ENCODE assay signal across 8 cellular contexts in the genomic region with DNA sequence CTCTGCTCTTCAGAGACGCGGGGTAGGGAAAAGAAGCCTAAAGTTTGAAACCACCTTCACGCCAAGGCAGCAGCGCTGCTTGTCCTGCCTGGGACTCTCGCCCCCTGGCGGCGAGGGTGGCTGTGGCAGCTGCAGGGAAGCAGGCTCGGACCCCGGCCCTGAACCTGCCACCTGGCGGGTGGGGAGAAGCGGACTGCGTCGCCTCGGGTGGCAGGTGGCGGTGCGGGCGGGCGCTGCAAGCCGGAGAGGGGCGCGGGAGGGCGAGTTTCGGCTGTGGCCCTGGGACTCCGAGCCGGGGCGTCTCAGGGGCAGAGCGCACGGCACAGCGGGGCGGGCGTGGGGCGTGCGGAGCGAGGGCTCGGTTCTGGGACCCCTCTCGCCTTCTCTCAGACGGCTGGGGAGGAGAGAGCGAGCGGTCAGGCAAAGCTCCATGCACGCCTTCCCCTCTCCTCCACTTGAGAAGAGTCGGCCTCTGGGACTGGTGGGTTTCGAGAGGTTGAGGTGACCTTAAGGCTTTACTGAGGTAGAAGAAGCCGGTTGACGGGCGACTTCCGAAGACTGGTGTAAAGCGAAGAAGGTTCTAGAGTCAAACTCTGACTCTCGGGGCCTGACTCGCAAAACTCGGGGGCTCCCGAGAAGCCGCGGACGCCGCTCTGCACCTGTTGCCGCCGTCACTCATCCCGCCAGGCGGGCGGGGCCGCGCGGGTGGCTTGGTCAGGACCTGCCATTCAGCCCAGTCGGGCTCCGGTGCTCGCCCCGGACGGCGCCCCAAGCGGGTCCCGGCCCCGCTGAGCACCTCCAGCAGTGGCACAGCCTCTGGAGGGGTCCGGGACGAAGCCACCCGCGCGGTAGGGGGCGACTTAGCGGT. TPM values are rescaled to one million over a fixed set of nuclear protein-coding genes. Genes with fewer than 3 reads are reported as not detected.
DNase-seq lines count a peak whose midpoint lies in the region; ATAC-seq, FAIRE-seq and TF ChIP-seq lines count a peak whose summit lies in the region.

No MANE protein-coding gene starts in this region.

- H3K4me3 ChIP-seq in bronchial epithelial cell (ENCODE audit: low read depth, low read length) (no peak overlapping the region), liver (ENCODE audit: low read depth in 1 of 3, low read length in 3 of 3) (peak overlapping the region in 2 of 3 donors; percentile 4 to 39)

- peaks cover 0 to 9% (median 1%) of the 10 kb centered on the region in 4 donors for H3K4me1 ChIP-seq in liver (ENCODE audit: control insufficient read depth in 4 of 4, insufficient read depth in 4 of 4, low read length in 3 of 4)

- H3K9me3 ChIP-seq in CD4-positive, alpha-beta T cell (ENCODE audit: control insufficient read depth, low read length), result no peaks in the 10 kb centered on the region
- peaks cover 0 to 3% (median 0%) of the 10 kb centered on the region in 4 donors for H3K9me3 ChIP-seq in liver (ENCODE audit: control insufficient read depth in 4 of 4, low read length in 3 of 4)

- no peak overlapping the region for H3K27ac ChIP-seq in CD4-positive, alpha-beta T cell (ENCODE audit: low read depth, low read length)
- no peak overlapping the region for H3K27ac ChIP-seq in liver (ENCODE audit: low read depth in 1 of 2, low read length in 2 of 2)

- no peaks in the 10 kb centered on the region for H3K4me1 Mint-ChIP-seq in CD4-positive, alpha-beta T cell (ENCODE audit: low read depth)
- H3K4me1 Mint-ChIP-seq in T-helper 1 cell treated with Interleukin-12 subunit alpha and Interleukin-12 subunit beta and Interleukin-4 antibody, amounts not matched to agents 30 μg/mL and 1 μg/mL, for 36 hours (ENCODE audit: low read depth), result peaks cover 4% of the 10 kb centered on the region

- H3K36me3 ChIP-seq in bronchial epithelial cell (ENCODE audit: control insufficient read depth, insufficient read depth, low read length), result no peaks in the 10 kb centered on the region
- H3K36me3 ChIP-seq in liver (ENCODE audit: control insufficient read depth in 4 of 4, insufficient read depth in 3 of 4, low read depth in 1 of 4, low read length in 3 of 4), result no peaks in the 10 kb centered on the region

- H3K27ac Mint-ChIP-seq in CD4-positive, alpha-beta T cell, result no peak overlapping the region
- no peak overlapping the region for H3K27ac Mint-ChIP-seq in T-helper 1 cell treated with Interleukin-12 subunit alpha and Interleukin-12 subunit beta and Interleukin-4 antibody, amounts not matched to agents 30 μg/mL and 1 μg/mL, for 36 hours

- FAIRE-seq in bronchial epithelial cell (lab: Jason Lieb, UNC), result no peak

- POLR2A ChIA-PET in CD4-positive, alpha-beta T cell (lab: Charles Lee), result no interaction called here

- H3K36me3 Mint-ChIP-seq in CD4-positive, alpha-beta T cell (ENCODE audit: low read depth), result no peaks in the 10 kb centered on the region
- H3K36me3 Mint-ChIP-seq in T-helper 1 cell treated with Interleukin-12 subunit alpha and Interleukin-12 subunit beta and Interleukin-4 antibody, amounts not matched to agents 30 μg/mL and 1 μg/mL, for 36 hours (ENCODE audit: low read depth), result no peaks in the 10 kb centered on the region

- H3K9ac ChIP-seq in liver (ENCODE audit: low read depth in 1 of 2, low read length in 2 of 2), result no peak overlapping the region

- H3K27me3 ChIP-seq in CD4-positive, alpha-beta T cell (ENCODE audit: control insufficient read depth, insufficient read depth, low read length), result peaks cover 13% of the 10 kb centered on the region
- H3K27me3 ChIP-seq in bronchial epithelial cell (ENCODE audit: control insufficient read depth, insufficient read depth, low read length) (peaks cover 5% of the 10 kb centered on the region), liver (ENCODE audit: control insufficient read depth in 4 of 4, insufficient read depth in 4 of 4, low read length in 3 of 4) (peaks cover 0 to 2% (median 0%) of the 10 kb centered on the region in 4 donors)

- peak; percentile 68 for TF ChIP-seq CTCF in CD4-positive, alpha-beta T cell (IDR thresholded peaks at IDR 0.05)
- TF ChIP-seq CTCF in bronchial epithelial cell (IDR thresholded peaks at IDR 0.05; ENCODE audit: insufficient read depth, low read length, severe bottlenecking) (peak; percentile 28), liver (IDR thresholded peaks at IDR 0.05; ENCODE audit: low read depth, low read length, missing input control) (peak; percentile 26), omental fat pad (IDR thresholded peaks at IDR 0.05) (no peak)

- TF ChIP-seq RAD21 in liver (IDR thresholded peaks at IDR 0.05), result no peak

- 11% methylated on average over 79 of the region's 79 CpGs for WGBS in liver

- peak overlapping the region; percentile 82 for H3K4me3 Mint-ChIP-seq in CD4-positive, alpha-beta T cell
- H3K4me3 Mint-ChIP-seq in T-helper 1 cell treated with Interleukin-12 subunit alpha and Interleukin-12 subunit beta and Interleukin-4 antibody, amounts not matched to agents 30 μg/mL and 1 μg/mL, for 36 hours, result peak overlapping the region; percentile 79

- CTCF ChIA-PET in CD4-positive, alpha-beta T cell (lab: Charles Lee), result no interaction called here

- DNase-seq in CD4-positive, alpha-beta T cell, result peak; percentile 28 to 62 (median 47)
- no peak for DNase-seq in bronchial epithelial cell (ENCODE audit: low read depth)
- DNase-seq in stimulated activated CD8-positive, alpha-beta memory T cell treated with anti-CD3 and anti-CD28 coated beads, Interleukin-2, amount 100 ng/mL, for 48 hours (ENCODE audit: low read depth in 2 of 2), result peak; percentile 57 to 64
- no peak for DNase-seq in DMS53 (lab: John Stamatoyannopoulos, UW)
- no peak for DNase-seq in omental fat pad (ENCODE audit: low spot score)

- peak; percentile 78 for ATAC-seq in CD4-positive, alpha-beta T cell (ENCODE audit: poor library complexity)
- peak; percentile 57 for ATAC-seq in GM21786 (IDR thresholded peaks at IDR 0.05; ENCODE audit: unreplicated experiment)
- no peak for ATAC-seq in omental fat pad (ENCODE audit: low FRiP score)

- peaks cover 43% of the 10 kb centered on the region for H3K27me3 Mint-ChIP-seq in CD4-positive, alpha-beta T cell
- peaks cover 31% of the 10 kb centered on the region for H3K27me3 Mint-ChIP-seq in T-helper 1 cell treated with Interleukin-12 subunit alpha and Interleukin-12 subunit beta and Interleukin-4 antibody, amounts not matched to agents 30 μg/mL and 1 μg/mL, for 36 hours (ENCODE audit: low read depth)

- intact Hi-C loops in CD4-positive, alpha-beta T cell (cut with DNase I, micrococcal nuclease), result no loop called here

- H3K9me3 Mint-ChIP-seq in CD4-positive, alpha-beta T cell, result no peaks in the 10 kb centered on the region
- no peaks in the 10 kb centered on the region for H3K9me3 Mint-ChIP-seq in T-helper 1 cell treated with Interleukin-12 subunit alpha and Interleukin-12 subunit beta and Interleukin-4 antibody, amounts not matched to agents 30 μg/mL and 1 μg/mL, for 36 hours

TF ChIP-seq in liver, 16 proteins besides CTCF, POLR2A, EP300 and RAD21:
- TF ChIP-seq, protein P1, sequence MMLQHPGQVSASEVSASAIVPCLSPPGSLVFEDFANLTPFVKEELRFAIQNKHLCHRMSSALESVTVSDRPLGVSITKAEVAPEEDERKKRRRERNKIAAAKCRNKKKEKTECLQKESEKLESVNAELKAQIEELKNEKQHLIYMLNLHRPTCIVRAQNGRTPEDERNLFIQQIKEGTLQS (IDR thresholded peaks at IDR 0.05), result no peak
- TF ChIP-seq HNF4A (conservative IDR thresholded peaks at IDR 0.05) (no peak), FOXA2 (IDR thresholded peaks at IDR 0.05) (no peak), GABPA (IDR thresholded peaks at IDR 0.05 in 1 of 2, conservative IDR thresholded peaks at IDR 0.05 in 1 of 2) (no peak), NR2F2 (IDR thresholded peaks at IDR 0.05) (no peak), JUND (IDR thresholded peaks at IDR 0.05) (no peak), RXRA (IDR thresholded peaks at IDR 0.05) (no peak), SP1 (IDR thresholded peaks at IDR 0.05) (no peak), EGR1 (IDR thresholded peaks at IDR 0.05; ENCODE audit: low read depth in 2 of 2) (no peak), FOXA1 (IDR thresholded peaks at IDR 0.05) (no peak), YY1 (IDR thresholded peaks at IDR 0.05) (no peak)
- TF ChIP-seq, protein P2, sequence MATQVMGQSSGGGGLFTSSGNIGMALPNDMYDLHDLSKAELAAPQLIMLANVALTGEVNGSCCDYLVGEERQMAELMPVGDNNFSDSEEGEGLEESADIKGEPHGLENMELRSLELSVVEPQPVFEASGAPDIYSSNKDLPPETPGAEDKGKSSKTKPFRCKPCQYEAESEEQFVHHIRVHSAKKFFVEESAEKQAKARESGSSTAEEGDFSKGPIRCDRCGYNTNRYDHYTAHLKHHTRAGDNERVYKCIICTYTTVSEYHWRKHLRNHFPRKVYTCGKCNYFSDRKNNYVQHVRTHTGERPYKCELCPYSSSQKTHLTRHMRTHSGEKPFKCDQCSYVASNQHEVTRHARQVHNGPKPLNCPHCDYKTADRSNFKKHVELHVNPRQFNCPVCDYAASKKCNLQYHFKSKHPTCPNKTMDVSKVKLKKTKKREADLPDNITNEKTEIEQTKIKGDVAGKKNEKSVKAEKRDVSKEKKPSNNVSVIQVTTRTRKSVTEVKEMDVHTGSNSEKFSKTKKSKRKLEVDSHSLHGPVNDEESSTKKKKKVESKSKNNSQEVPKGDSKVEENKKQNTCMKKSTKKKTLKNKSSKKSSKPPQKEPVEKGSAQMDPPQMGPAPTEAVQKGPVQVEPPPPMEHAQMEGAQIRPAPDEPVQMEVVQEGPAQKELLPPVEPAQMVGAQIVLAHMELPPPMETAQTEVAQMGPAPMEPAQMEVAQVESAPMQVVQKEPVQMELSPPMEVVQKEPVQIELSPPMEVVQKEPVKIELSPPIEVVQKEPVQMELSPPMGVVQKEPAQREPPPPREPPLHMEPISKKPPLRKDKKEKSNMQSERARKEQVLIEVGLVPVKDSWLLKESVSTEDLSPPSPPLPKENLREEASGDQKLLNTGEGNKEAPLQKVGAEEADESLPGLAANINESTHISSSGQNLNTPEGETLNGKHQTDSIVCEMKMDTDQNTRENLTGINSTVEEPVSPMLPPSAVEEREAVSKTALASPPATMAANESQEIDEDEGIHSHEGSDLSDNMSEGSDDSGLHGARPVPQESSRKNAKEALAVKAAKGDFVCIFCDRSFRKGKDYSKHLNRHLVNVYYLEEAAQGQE (IDR thresholded peaks at IDR 0.05), result no peak

RNA-seq across cellular contexts. Expression of a gene that starts 1.1 kb away (rescaled TPM):
- not detected for total RNA-seq in CD4-positive, alpha-beta T cell
- total RNA-seq in bronchial epithelial cell (not detected in 2 replicates), liver (not detected), omental fat pad (not detected)
- not detected for polyA plus RNA-seq in liver

RNA-seq across cellular contexts. Expression of a gene that starts 18.1 kb away (rescaled TPM):
- 10 to 100 TPM; 27.0 to 28.3 TPM for total RNA-seq in CD4-positive, alpha-beta T cell
- under 0.01 TPM in 1 of 2 replicates, not detected in the other for total RNA-seq in bronchial epithelial cell
- total RNA-seq in liver, result under 1 TPM; 0.51 to 0.59 TPM
- polyA plus RNA-seq in liver, result under 1 TPM; 0.08 to 0.12 TPM
- 10 to 100 TPM in 2 of 4 donors, 1 to 10 TPM in 2; 5.4 to 21.8 (median 10.2) TPM for total RNA-seq in omental fat pad

Comparison
In these comparisons a context has a peak if more than half of its experiments do, and no peak if none do; other contexts are left out.
1. DNase-seq: peak in CD4-positive, alpha-beta T cell (10 of 10) and stimulated activated CD8-positive, alpha-beta memory T cell treated with anti-CD3 and anti-CD28 coated beads, Interleukin-2, amount 100 ng/mL, for 48 hours (2 of 2); none in bronchial epithelial cell (single experiment), DMS53 (single experiment) and omental fat pad (single experiment).
2. CTCF ChIP-seq: peak in CD4-positive, alpha-beta T cell (single experiment), bronchial epithelial cell (single experiment) and liver (single experiment); none in omental fat pad (0 of 3).